2 cellular contexts compared by ENCODE assay signal in genomic region chr7:128889121-128889520, GRCh38.
TF ChIP-seq lines count a peak whose summit lies in the region.

No MANE protein-coding gene starts in this region.

TF ChIP-seq in HEK293, 187 proteins besides CTCF, POLR2A, EP300 and RAD21 (continued from another document):
- TF ChIP-seq ZNF391 (tag by site-specific recombination; IDR thresholded peaks at IDR 0.05; ENCODE audit: borderline replicate concordance, low read depth), result no peak
- no peak for TF ChIP-seq ZNF621 (tag by site-specific recombination; IDR thresholded peaks at IDR 0.05)
- no peak for TF ChIP-seq ZNF785 (tag by site-specific recombination; IDR thresholded peaks at IDR 0.05)
- no peak for TF ChIP-seq ZNF354C (tag by site-specific recombination; IDR thresholded peaks at IDR 0.05; ENCODE audit: borderline replicate concordance, low read depth)
- no peak for TF ChIP-seq ZNF350 (tag by site-specific recombination; IDR thresholded peaks at IDR 0.05)
- no peak for TF ChIP-seq ZNF23 (tag by site-specific recombination; IDR thresholded peaks at IDR 0.05; ENCODE audit: borderline replicate concordance)
- no peak for TF ChIP-seq ZNF416 (tag by site-specific recombination; IDR thresholded peaks at IDR 0.05)
- no peak for TF ChIP-seq ZFHX2 (tag by site-specific recombination; conservative IDR thresholded peaks at IDR 0.05)
- peak; percentile 4; the same call in 1 of the 2 replicates for TF ChIP-seq GLIS2 (tag by site-specific recombination; IDR thresholded peaks at IDR 0.05)
- TF ChIP-seq ZNF677 (tag by site-specific recombination; IDR thresholded peaks at IDR 0.05), result no peak
- no peak for TF ChIP-seq REST (tag by site-specific recombination; IDR thresholded peaks at IDR 0.05)
- peak; percentile 28; the same call in 1 of the 2 replicates for TF ChIP-seq KLF1 (tag by site-specific recombination; IDR thresholded peaks at IDR 0.05)

TF ChIP-seq in WTC11, 78 proteins besides CTCF, POLR2A, EP300 and RAD21 (continued from another document):
- TF ChIP-seq E2F5 (CRISPR knock-in tag; IDR thresholded peaks at IDR 0.05) (no peak), FOXJ3 (CRISPR knock-in tag; IDR thresholded peaks at IDR 0.05; ENCODE audit: borderline replicate concordance) (no peak), USF1 (CRISPR knock-in tag; IDR thresholded peaks at IDR 0.05) (no peak), HMGA2 (CRISPR knock-in tag; IDR thresholded peaks at IDR 0.05) (no peak), ZNF281 (CRISPR knock-in tag; IDR thresholded peaks at IDR 0.05) (no peak), MYBL2 (CRISPR knock-in tag; IDR thresholded peaks at IDR 0.05) (no peak), OVOL2 (CRISPR knock-in tag; IDR thresholded peaks at IDR 0.05; ENCODE audit: borderline replicate concordance) (no peak), GRHL2 (CRISPR knock-in tag; IDR thresholded peaks at IDR 0.05; ENCODE audit: insufficient replicate concordance, severe bottlenecking) (no peak), NFATC4 (CRISPR knock-in tag; IDR thresholded peaks at IDR 0.05) (no peak), PRDM15 (CRISPR knock-in tag; IDR thresholded peaks at IDR 0.05) (no peak), FOXP4 (CRISPR knock-in tag; IDR thresholded peaks at IDR 0.05) (no peak), MXD4 (CRISPR knock-in tag; IDR thresholded peaks at IDR 0.05; ENCODE audit: borderline replicate concordance) (no peak), ELF4 (CRISPR knock-in tag; IDR thresholded peaks at IDR 0.05; ENCODE audit: low read depth) (no peak)
